In genomic region chr19:6639439-6639838, GRCh38 we compare ENCODE assay signal across 15 cellular contexts. TPM values are rescaled to one million over a fixed set of nuclear protein-coding genes. Genes with fewer than 3 reads are reported as not detected.
A peak's percentile ranks its signal among the peaks of the same experiment; 100 is the strongest.
DNase-seq lines count a peak whose midpoint lies in the region; ATAC-seq lines count a peak whose summit lies in the region.
"Had no signal": no experiment of that assay in that cellular context is flagged by ENCODE, and none has a peak within 500 bp of the region (broad histone marks: within the 10 kb centered on the region; RNA-seq: fewer than 3 reads in every experiment).

No MANE protein-coding gene starts in this region.

- H3K27ac Mint-ChIP-seq in activated T-cell treated with anti-CD3 and anti-CD28 coated beads, Interleukin-2, amount 50 U/mL, for 72 hours: no peak overlapping the region
- H3K27ac Mint-ChIP-seq: type B pancreatic cell had no signal

- H3K4me3 Mint-ChIP-seq in activated T-cell treated with anti-CD3 and anti-CD28 coated beads, Interleukin-2, amount 50 U/mL, for 72 hours: peak overlapping the region; percentile 2 to 39
- H3K4me3 Mint-ChIP-seq: naive thymus-derived CD8-positive, alpha-beta T cell; type B pancreatic cell had no signal

- H3K27me3 Mint-ChIP-seq in activated T-cell treated with anti-CD3 and anti-CD28 coated beads, Interleukin-2, amount 50 U/mL, for 72 hours (ENCODE audit: low read depth): no peaks in the 10 kb centered on the region
- H3K27me3 Mint-ChIP-seq: naive thymus-derived CD8-positive, alpha-beta T cell; type B pancreatic cell had no signal

- no peak for DNase-seq in activated CD4-positive, CD25-positive, alpha-beta regulatory T cell (lab: John Stamatoyannopoulos, UW)
- DNase-seq in LHCN-M2 (ENCODE audit: low read depth): peak; percentile 12
- peak; percentile 56 to 64 for DNase-seq in activated T-cell treated with anti-CD3 and anti-CD28 coated beads, Interleukin-2, amount 50 U/mL, for 72 hours
- peak; percentile 90 for DNase-seq in kidney tubule cell (ENCODE audit: low spot score)
- no peak for DNase-seq in cardiac septum (ENCODE audit: low spot score)
- no peak for DNase-seq in NCI-H2171 (lab: John Stamatoyannopoulos, UW)
- no peak for DNase-seq in cerebellar cortex (ENCODE audit: low spot score)
- DNase-seq: 8988T; foreskin fibroblast; naive thymus-derived CD8-positive, alpha-beta T cell; NCI-H2171 treated with DMSO at 0.1 percent for 48 hours; Peyer's patch had no signal

- H3K4me1 Mint-ChIP-seq in activated T-cell treated with anti-CD3 and anti-CD28 coated beads, Interleukin-2, amount 50 U/mL, for 72 hours (ENCODE audit: low read depth): peaks cover 48% of the 10 kb centered on the region

- peaks cover 0 to 2% of the 10 kb centered on the region in 2 donors for H3K9me3 Mint-ChIP-seq in activated T-cell treated with anti-CD3 and anti-CD28 coated beads, Interleukin-2, amount 50 U/mL, for 72 hours

- intact Hi-C loops in cardiac septum (cut with DNase I): no loop called here

- ATAC-seq in activated CD4-positive, CD25-positive, alpha-beta regulatory T cell treated with anti-CD3 and anti-CD28 coated beads, Interleukin-2, amount 50 U/mL, for 24 hours: peak; percentile 69 to 77
- peak; percentile 94 to 97 for ATAC-seq in activated T-cell treated with anti-CD3 and anti-CD28 coated beads, Interleukin-2, amount 50 U/mL, for 72 hours (replicated peaks in 1 of 2)
- ATAC-seq: naive thymus-derived CD8-positive, alpha-beta T cell had no signal

- no peaks in the 10 kb centered on the region for H3K36me3 Mint-ChIP-seq in activated T-cell treated with anti-CD3 and anti-CD28 coated beads, Interleukin-2, amount 50 U/mL, for 72 hours (ENCODE audit: insufficient read depth in 2 of 2)
- H3K36me3 Mint-ChIP-seq: naive thymus-derived CD8-positive, alpha-beta T cell; type B pancreatic cell had no signal

RNA-seq across cellular contexts. Expression of gene TNFSF14, which starts 30.5 kb away (rescaled TPM):
- total RNA-seq in LHCN-M2 (2014; rRNA removed) (not detected in 2 replicates), cardiac septum (0.35 TPM)
- polyA plus RNA-seq in LHCN-M2 (2012): not detected
- total RNA-seq in activated T-cell treated with anti-CD3 and anti-CD28 coated beads, Interleukin-2, amount 50 U/mL, for 72 hours: 10 to 100 TPM; 23.1 to 25.4 TPM
- polyA plus RNA-seq: keratinocyte had no signal

RNA-seq across cellular contexts. Expression of gene CD70, which starts 48.5 kb away (rescaled TPM):
- total RNA-seq in LHCN-M2 (2014; rRNA removed) (3.3 and 6.5 TPM in 2 replicates), cardiac septum (not detected)
- polyA plus RNA-seq in LHCN-M2 (2012): 1.3 TPM
- 10 to 100 TPM; 25.0 to 31.5 TPM for total RNA-seq in activated T-cell treated with anti-CD3 and anti-CD28 coated beads, Interleukin-2, amount 50 U/mL, for 72 hours
- total RNA-seq: naive thymus-derived CD8-positive, alpha-beta T cell; Peyer's patch had no signal

Comparison
In these comparisons a context has a peak if more than half of its experiments do, and no peak if none do; other contexts are left out.
1. DNase-seq: peak in LHCN-M2 (single experiment), activated T-cell treated with anti-CD3 and anti-CD28 coated beads, Interleukin-2, amount 50 U/mL, for 72 hours (2 of 2) and kidney tubule cell (single experiment); none in activated CD4-positive, CD25-positive, alpha-beta regulatory T cell (0 of 4), cardiac septum (single experiment), NCI-H2171 (single experiment) and cerebellar cortex (single experiment).
2. RNA of gene TNFSF14, which starts 30.5 kb away (total RNA-seq): 23.1 to 25.4 TPM in activated T-cell treated with anti-CD3 and anti-CD28 coated beads, Interleukin-2, amount 50 U/mL, for 72 hours; 0.35 TPM in cardiac septum (single experiment) and not detected in LHCN-M2; every median in the first group is over 10 times any median in the second.